24 cellular contexts compared by ENCODE assay signal in genomic region chr4:80004319-80004718, GRCh38.
"Had no signal": no experiment of that assay in that cellular context is flagged by ENCODE, and none has a peak within 500 bp of the region (broad histone marks: within the 10 kb centered on the region; RNA-seq: fewer than 3 reads in every experiment).

No MANE protein-coding gene starts in this region.

- H3K4me3 Mint-ChIP-seq: activated naive CD4-positive, alpha-beta T cell treated with anti-CD3 and anti-CD28 coated beads, Interleukin-2, amount 10 ng/mL, durations not matched to agents 7 days and 5 days; activated naive CD8-positive, alpha-beta T cell treated with anti-CD3 and anti-CD28 coated beads for 36 hours; T-cell had no signal

- H3K27me3 ChIP-seq: brain microvascular endothelial cell, cardiac muscle cell had no signal

- H3K27ac Mint-ChIP-seq: activated naive CD4-positive, alpha-beta T cell treated with anti-CD3 and anti-CD28 coated beads, Interleukin-2, amount 10 ng/mL, durations not matched to agents 7 days and 5 days; activated naive CD8-positive, alpha-beta T cell treated with anti-CD3 and anti-CD28 coated beads for 36 hours; T-cell had no signal

- DNase-seq: activated CD4-positive, alpha-beta T cell treated with anti-CD3 and anti-CD28 coated beads for 48 hours; activated CD4-positive, alpha-beta T cell treated with anti-CD3 and anti-CD28 coated beads, Interleukin-2, amount 50 U/mL, for 4 hours; activated CD4-positive, CD25-positive, alpha-beta regulatory T cell treated with anti-CD3 and anti-CD28 coated beads, Interleukin-2, amount 50 U/mL, for 72 hours; activated CD8-positive, alpha-beta memory T cell treated with anti-CD3 and anti-CD28 coated beads, Interleukin-2, amount 50 U/mL, for 4 hours; activated gamma-delta T cell; activated naive CD4-positive, alpha-beta T cell treated with anti-CD3 and anti-CD28 coated beads, Interleukin-2, amount 10 ng/mL, durations not matched to agents 7 days and 5 days; activated naive CD8-positive, alpha-beta T cell treated with anti-CD3 and anti-CD28 coated beads for 36 hours; brain microvascular endothelial cell; KG1; NCI-H1048; NCI-H146; NCI-H187 treated with DMSO at 0.1 percent for 48 hours; NCI-H2171; NCI-H2227 treated with DMSO at 0.1 percent for 48 hours; NCI-H446 treated with DMSO at 0.1 percent for 48 hours; NCI-H526; NCI-H774; OCI-M1; RPMI8226; T-cell had no signal

- H3K27ac ChIP-seq: brain microvascular endothelial cell, cardiac muscle cell, SK-N-MC had no signal

- H3K4me3 ChIP-seq: cardiac muscle cell, SK-N-MC had no signal

- ATAC-seq: Panc1, Right ventricle myocardium inferior, T-cell had no signal

- H3K27me3 Mint-ChIP-seq: activated naive CD4-positive, alpha-beta T cell treated with anti-CD3 and anti-CD28 coated beads, Interleukin-2, amount 10 ng/mL, durations not matched to agents 7 days and 5 days; activated naive CD8-positive, alpha-beta T cell treated with anti-CD3 and anti-CD28 coated beads for 36 hours; T-cell had no signal
